31 cellular contexts compared by ENCODE assay signal in genomic region chrX:153441296-153441695, GRCh38. TPM values are rescaled to one million over a fixed set of nuclear protein-coding genes. Genes with fewer than 3 reads are reported as not detected.
"Had no signal": no experiment of that assay in that cellular context is flagged by ENCODE, and none has a peak within 500 bp of the region (broad histone marks: within the 10 kb centered on the region; RNA-seq: fewer than 3 reads in every experiment).

No MANE protein-coding gene starts in this region.

- H3K27me3 ChIP-seq: ascending aorta, brain microvascular endothelial cell, suprapubic skin, tibial nerve had no signal

- DNase-seq: activated B cell treated with CpG ODN at 0.5 μM for 24 hours; activated CD4-positive, alpha-beta T cell treated with anti-CD3 and anti-CD28 coated beads for 36 hours; activated CD4-positive, alpha-beta T cell treated with anti-CD3 and anti-CD28 coated beads, Interleukin-2, amount 50 U/mL, for 4 hours; activated CD8-positive, alpha-beta memory T cell treated with anti-CD3 and anti-CD28 coated beads, Interleukin-2, amount 50 U/mL, for 48 hours; activated naive CD4-positive, alpha-beta T cell; activated T-cell treated with anti-CD3 and anti-CD28 coated beads, Interleukin-2, amount 50 U/mL, for 4 hours; adrenal gland; brain microvascular endothelial cell; central memory CD4-positive, alpha-beta T cell; dermis blood vessel endothelial cell; effector memory CD4-positive, alpha-beta T cell; esophagus squamous epithelium; heart left ventricle; left colon; mesenchymal stem cell; naive B cell; small intestine; stimulated activated CD4-positive, alpha-beta T cell treated with anti-CD3 and anti-CD28 coated beads, Interleukin-2, amount 100 ng/mL, for 24 hours; stimulated activated naive CD8-positive, alpha-beta T cell treated with anti-CD3 and anti-CD28 coated beads, Interleukin-15, amount 100 ng/mL, for 72 hours had no signal

- H3K4me3 ChIP-seq: adrenal gland, ascending aorta, esophagus squamous epithelium, gastroesophageal sphincter, heart left ventricle, suprapubic skin, tibial nerve had no signal

- H3K9me3 ChIP-seq: adrenal gland, ascending aorta, esophagus squamous epithelium, gastroesophageal sphincter, heart left ventricle, suprapubic skin, tibial nerve had no signal

- H3K27ac ChIP-seq: adrenal gland, ascending aorta, brain microvascular endothelial cell, esophagus squamous epithelium, gastroesophageal sphincter, heart left ventricle, suprapubic skin, tibial nerve had no signal

- H3K36me3 ChIP-seq: adrenal gland, ascending aorta, brain microvascular endothelial cell, esophagus squamous epithelium, gastroesophageal sphincter, heart left ventricle, suprapubic skin, tibial nerve had no signal

- H3K4me1 ChIP-seq: adrenal gland, ascending aorta, gastroesophageal sphincter, heart left ventricle, suprapubic skin, tibial nerve had no signal

- ATAC-seq: activated CD4-positive, alpha-beta T cell treated with anti-CD3 and anti-CD28 coated beads for 36 hours; activated T-cell treated with anti-CD3 and anti-CD28 coated beads, Interleukin-2, amount 50 U/mL, for 4 hours; gastroesophageal sphincter; heart left ventricle; left colon; sciatic nerve; stimulated activated effector memory CD8-positive, alpha-beta T cell treated with anti-CD3 and anti-CD28 coated beads, Interleukin-12 subunit alpha, Interleukin-12 subunit beta, amount 100 ng/mL, for 72 hours; stimulated activated naive CD8-positive, alpha-beta T cell treated with anti-CD3 and anti-CD28 coated beads, Interleukin-15, amount 100 ng/mL, for 72 hours had no signal

RNA-seq across cellular contexts. Expression of gene PNMA6E, which starts 40.1 kb away (rescaled TPM):
- total RNA-seq: activated B cell treated with CpG ODN at 0.5 μM for 24 hours; activated CD4-positive, alpha-beta T cell treated with anti-CD3 and anti-CD28 coated beads for 36 hours; activated CD8-positive, alpha-beta memory T cell treated with anti-CD3 and anti-CD28 coated beads for 36 hours; activated T-cell treated with anti-CD3 and anti-CD28 coated beads, Interleukin-2, amount 50 U/mL, for 4 hours; activated T-helper 2 cell treated with anti-CD3 and anti-CD28 coated beads, Interferon-gamma antibody, Interleukin-2, Interleukin-4, amounts not matched to agents 10 μg/mL and 5 μg/mL and 100 μg/mL, durations not matched to agents 14 hours and 24 hours and 36 hours; ascending aorta; dermis blood vessel endothelial cell; esophagus squamous epithelium; gastroesophageal sphincter; heart left ventricle; left colon; mucosa of gallbladder; neural crest cell; posterior vena cava; sciatic nerve; tibial nerve; urinary bladder had no signal

RNA-seq across cellular contexts. Expression of gene BGN, which starts 53.5 kb away (rescaled TPM):
- total RNA-seq: activated B cell treated with CpG ODN at 0.5 μM for 24 hours; activated CD4-positive, alpha-beta T cell treated with anti-CD3 and anti-CD28 coated beads for 36 hours; activated CD8-positive, alpha-beta memory T cell treated with anti-CD3 and anti-CD28 coated beads for 36 hours; activated T-helper 2 cell treated with anti-CD3 and anti-CD28 coated beads, Interferon-gamma antibody, Interleukin-2, Interleukin-4, amounts not matched to agents 10 μg/mL and 5 μg/mL and 100 μg/mL, durations not matched to agents 14 hours and 24 hours and 36 hours had no signal
